ENCODE assay signal across 29 cellular contexts in genomic region chr3:39716849-39717248, GRCh38.
"Had no signal": no experiment of that assay in that cellular context is flagged by ENCODE, and none has a peak within 500 bp of the region (broad histone marks: within the 10 kb centered on the region; RNA-seq: fewer than 3 reads in every experiment).

No MANE protein-coding gene starts in this region.

- H3K36me3 ChIP-seq: cardiac muscle cell, WERI-Rb-1 had no signal

- H3K4me3 Mint-ChIP-seq: activated CD8-positive, alpha-beta T cell treated with anti-CD3 and anti-CD28 coated beads, Interleukin-2, amount 10 ng/mL, durations not matched to agents 7 days and 5 days; activated naive CD8-positive, alpha-beta T cell; brain; T-cell had no signal

- DNase-seq: activated CD4-positive, alpha-beta T cell treated with anti-CD3 and anti-CD28 coated beads for 4 hours; activated CD4-positive, alpha-beta T cell treated with anti-CD3 and anti-CD28 coated beads, Interleukin-2, amount 50 U/mL, for 4 hours; activated CD8-positive, alpha-beta memory T cell treated with anti-CD3 and anti-CD28 coated beads, Interleukin-2, amount 50 U/mL, for 48 hours; activated CD8-positive, alpha-beta T cell treated with anti-CD3 and anti-CD28 coated beads, Interleukin-2, amount 10 ng/mL, durations not matched to agents 7 days and 5 days; activated effector memory CD4-positive, alpha-beta T cell treated with Interleukin-2 at 50 U/mL for 16 hours; activated naive CD4-positive, alpha-beta T cell; activated T-cell treated with anti-CD3 and anti-CD28 coated beads, Interleukin-2, amount 50 U/mL, for 1 hour; amygdala; Kasumi-1; KBM-7; NCI-H1048; NCI-H146; NCI-H187 treated with DMSO at 0.1 percent for 48 hours; NCI-H2081 treated with DMSO at 0.1 percent for 48 hours; NCI-H2171 treated with DMSO at 0.1 percent for 48 hours; NCI-H226; NCI-H510A; NCI-H526 treated with DMSO at 0.1 percent for 48 hours; NK-92 treated with Interleukin-12 subunit alpha and Interleukin-12 subunit beta, amount 100 ng/mL, for 24 hours; OCI-M1; RPMI8226; T-cell; T-helper 2 cell; T1000; WERI-Rb-1 had no signal

- H3K4me3 ChIP-seq: cardiac muscle cell, SK-N-MC had no signal

- H3K27ac ChIP-seq: cardiac muscle cell, SK-N-MC, WERI-Rb-1 had no signal

- H3K4me1 Mint-ChIP-seq: brain, T-cell had no signal

- H3K9me3 Mint-ChIP-seq: brain, T-cell had no signal

- H3K27me3 Mint-ChIP-seq: activated naive CD8-positive, alpha-beta T cell; brain had no signal

- H3K36me3 Mint-ChIP-seq: activated naive CD8-positive, alpha-beta T cell; brain; T-cell had no signal

- H3K27ac Mint-ChIP-seq: activated CD8-positive, alpha-beta T cell treated with anti-CD3 and anti-CD28 coated beads, Interleukin-2, amount 10 ng/mL, durations not matched to agents 7 days and 5 days; activated naive CD8-positive, alpha-beta T cell; brain; T-cell had no signal

- H3K27me3 ChIP-seq: cardiac muscle cell had no signal
